In genomic region chr16:49023095-49023494, GRCh38 we compare ENCODE assay signal across 11 cellular contexts.
A peak's percentile ranks its signal among the peaks of the same experiment; 100 is the strongest.
DNase-seq lines count a peak whose midpoint lies in the region; ATAC-seq and TF ChIP-seq lines count a peak whose summit lies in the region.
"Had no signal": no experiment of that assay in that cellular context is flagged by ENCODE, and none has a peak within 500 bp of the region (broad histone marks: within the 10 kb centered on the region; RNA-seq: fewer than 3 reads in every experiment).

No MANE protein-coding gene starts in this region.

- no peaks in the 10 kb centered on the region for H3K27me3 Mint-ChIP-seq in natural killer cell (ENCODE audit: low read depth in 2 of 2)
- no peaks in the 10 kb centered on the region for H3K27me3 Mint-ChIP-seq in activated naive CD8-positive, alpha-beta T cell treated with anti-CD3 and anti-CD28 coated beads, Interleukin-2, amount 50 U/mL, for 24 hours
- peaks cover 0 to 8% of the 10 kb centered on the region in 2 donors for H3K27me3 Mint-ChIP-seq in natural killer cell treated with Interleukin-12 subunit alpha and Interleukin-12 subunit beta and Interleukin-15 and Interleukin-18, amount 100 ng/mL, for 72 hours

- no peak overlapping the region for H3K4me3 Mint-ChIP-seq in natural killer cell
- H3K4me3 Mint-ChIP-seq in activated naive CD8-positive, alpha-beta T cell treated with anti-CD3 and anti-CD28 coated beads, Interleukin-2, amount 50 U/mL, for 24 hours: no peak overlapping the region
- no peak overlapping the region for H3K4me3 Mint-ChIP-seq in natural killer cell treated with Interleukin-12 subunit alpha and Interleukin-12 subunit beta and Interleukin-15 and Interleukin-18, amount 100 ng/mL, for 72 hours
- H3K4me3 Mint-ChIP-seq: CD8-positive, alpha-beta T cell had no signal

- no peak overlapping the region for H3K27ac ChIP-seq in HUES48 (ENCODE audit: low read depth, low read length)
- H3K27ac ChIP-seq: uterus had no signal

- H3K9me3 ChIP-seq in HUES48 (ENCODE audit: control insufficient read depth, insufficient read depth, low read length): no peaks in the 10 kb centered on the region
- H3K9me3 ChIP-seq: uterus had no signal

- no peaks in the 10 kb centered on the region for H3K27me3 ChIP-seq in HUES48 (ENCODE audit: control insufficient read depth, insufficient read depth, low read length)
- H3K27me3 ChIP-seq: uterus had no signal

- peaks cover 53% of the 10 kb centered on the region for H3K4me1 ChIP-seq in HUES48 (ENCODE audit: control insufficient read depth, insufficient read depth, low read length)
- H3K4me1 ChIP-seq: uterus had no signal

- H3K9ac ChIP-seq in HUES48 (ENCODE audit: low read depth, low read length): peak overlapping the region; percentile 31; the same call in 1 of the 2 replicates

- in situ Hi-C loops in astrocyte of the cerebellum (cut with HindIII; ENCODE audit: low sequenced_read_pairs): no loop called here

- H3K4me3 ChIP-seq in HUES48 (ENCODE audit: low read depth, low read length) (no peak overlapping the region), astrocyte of the cerebellum (ENCODE audit: low read depth, low read length) (no peak overlapping the region)
- H3K4me3 ChIP-seq: uterus had no signal

- TF ChIP-seq CTCF in astrocyte of the cerebellum (IDR thresholded peaks at IDR 0.05; ENCODE audit: low read depth, low read length, missing control alignments) (no peak), natural killer cell (IDR thresholded peaks at IDR 0.05) (no peak)

- intact Hi-C loops in natural killer cell (cut with micrococcal nuclease): no loop called here

- no peak for ATAC-seq in natural killer cell
- ATAC-seq in activated naive CD8-positive, alpha-beta T cell treated with anti-CD3 and anti-CD28 coated beads, Interleukin-2, amount 50 U/mL, for 24 hours: no peak
- ATAC-seq in natural killer cell treated with Interleukin-12 subunit alpha and Interleukin-12 subunit beta and Interleukin-15 and Interleukin-18, amount 100 ng/mL, for 72 hours: no peak
- ATAC-seq: CD8-positive, alpha-beta T cell had no signal

- H3K36me3 ChIP-seq in HUES48 (ENCODE audit: control insufficient read depth, insufficient read depth, low read length): no peaks in the 10 kb centered on the region
- H3K36me3 ChIP-seq: uterus had no signal

- DNase-seq in Daoy (ENCODE audit: low read depth) (peak; percentile 81), astrocyte of the cerebellum (ENCODE audit: low read depth) (peak; percentile 49), left kidney (ENCODE audit: low read depth, low spot score) (peak; percentile 21), NCI-H1417 (lab: John Stamatoyannopoulos, UW) (no peak), natural killer cell (no peak)
- DNase-seq in activated naive CD8-positive, alpha-beta T cell treated with anti-CD3 and anti-CD28 coated beads, Interleukin-2, amount 50 U/mL, for 24 hours: no peak
- no peak for DNase-seq in natural killer cell treated with Interleukin-12 subunit alpha and Interleukin-12 subunit beta and Interleukin-15 and Interleukin-18, amount 100 ng/mL, for 72 hours (ENCODE audit: low spot score)
- DNase-seq: CD8-positive, alpha-beta T cell; stimulated activated CD8-positive, alpha-beta memory T cell treated with anti-CD3 and anti-CD28 coated beads, Interleukin-4, amount 100 ng/mL, for 48 hours had no signal

- no peaks in the 10 kb centered on the region for H3K36me3 Mint-ChIP-seq in natural killer cell
- no peaks in the 10 kb centered on the region for H3K36me3 Mint-ChIP-seq in activated naive CD8-positive, alpha-beta T cell treated with anti-CD3 and anti-CD28 coated beads, Interleukin-2, amount 50 U/mL, for 24 hours (ENCODE audit: low read depth)
- no peaks in the 10 kb centered on the region for H3K36me3 Mint-ChIP-seq in natural killer cell treated with Interleukin-12 subunit alpha and Interleukin-12 subunit beta and Interleukin-15 and Interleukin-18, amount 100 ng/mL, for 72 hours
- H3K36me3 Mint-ChIP-seq: CD8-positive, alpha-beta T cell had no signal

- H3K9me3 Mint-ChIP-seq in natural killer cell: peaks cover 3 to 4% of the 10 kb centered on the region in 2 donors
- no peaks in the 10 kb centered on the region for H3K9me3 Mint-ChIP-seq in activated naive CD8-positive, alpha-beta T cell treated with anti-CD3 and anti-CD28 coated beads, Interleukin-2, amount 50 U/mL, for 24 hours
- H3K9me3 Mint-ChIP-seq in natural killer cell treated with Interleukin-12 subunit alpha and Interleukin-12 subunit beta and Interleukin-15 and Interleukin-18, amount 100 ng/mL, for 72 hours: no peaks in the 10 kb centered on the region

- no peak overlapping the region for H3K27ac Mint-ChIP-seq in natural killer cell
- H3K27ac Mint-ChIP-seq in activated naive CD8-positive, alpha-beta T cell treated with anti-CD3 and anti-CD28 coated beads, Interleukin-2, amount 50 U/mL, for 24 hours: no peak overlapping the region
- no peak overlapping the region for H3K27ac Mint-ChIP-seq in natural killer cell treated with Interleukin-12 subunit alpha and Interleukin-12 subunit beta and Interleukin-15 and Interleukin-18, amount 100 ng/mL, for 72 hours
- H3K27ac Mint-ChIP-seq: CD8-positive, alpha-beta T cell had no signal

- no peaks in the 10 kb centered on the region for H3K4me1 Mint-ChIP-seq in natural killer cell
- H3K4me1 Mint-ChIP-seq in activated naive CD8-positive, alpha-beta T cell treated with anti-CD3 and anti-CD28 coated beads, Interleukin-2, amount 50 U/mL, for 24 hours: no peaks in the 10 kb centered on the region
- H3K4me1 Mint-ChIP-seq in natural killer cell treated with Interleukin-12 subunit alpha and Interleukin-12 subunit beta and Interleukin-15 and Interleukin-18, amount 100 ng/mL, for 72 hours (ENCODE audit: low read depth in 2 of 2): no peaks in the 10 kb centered on the region

Comparison
In these comparisons a context has a peak if more than half of its experiments do, and no peak if none do; other contexts are left out.
1. DNase-seq: peak in Daoy (single experiment), astrocyte of the cerebellum (single experiment) and left kidney (single experiment); none in NCI-H1417 (0 of 3), natural killer cell (single experiment), activated naive CD8-positive, alpha-beta T cell treated with anti-CD3 and anti-CD28 coated beads, Interleukin-2, amount 50 U/mL, for 24 hours (single experiment) and natural killer cell treated with Interleukin-12 subunit alpha and Interleukin-12 subunit beta and Interleukin-15 and Interleukin-18, amount 100 ng/mL, for 72 hours (single experiment).